ENCODE assay signal across 33 cellular contexts in genomic region chr13:28001049-28001448, GRCh38. TPM values are rescaled to one million over a fixed set of nuclear protein-coding genes. Genes with fewer than 3 reads are reported as not detected.
"Had no signal": no experiment of that assay in that cellular context is flagged by ENCODE, and none has a peak within 500 bp of the region (broad histone marks: within the 10 kb centered on the region; RNA-seq: fewer than 3 reads in every experiment).

No MANE protein-coding gene starts in this region.

- DNase-seq: activated CD4-positive, alpha-beta T cell treated with anti-CD3 and anti-CD28 coated beads, Interleukin-2, amount 10 ng/mL, durations not matched to agents 24 days and 14 days; activated CD4-positive, alpha-beta T cell treated with anti-CD3 and anti-CD28 coated beads, Interleukin-2, amount 50 U/mL, for 4 hours; activated CD8-positive, alpha-beta T cell treated with anti-CD3 and anti-CD28 coated beads for 36 hours; activated gamma-delta T cell; activated naive CD4-positive, alpha-beta T cell treated with Interleukin-2 at 50 U/mL for 16 hours; activated naive CD8-positive, alpha-beta T cell treated with anti-CD3 and anti-CD28 coated beads, Interleukin-2, amount 10 ng/mL, durations not matched to agents 7 days and 5 days; activated T-cell treated with anti-CD3 and anti-CD28 coated beads, Interleukin-2, amount 50 U/mL, for 1 hour; body of pancreas; Kasumi-1; NCI-H1092 treated with DMSO at 0.1 percent for 48 hours; NCI-H1417; NCI-H146; NCI-H187 treated with DMSO at 0.1 percent for 48 hours; NCI-H2081; NCI-H2171 treated with DMSO at 0.1 percent for 48 hours; NCI-H2227 treated with DMSO at 0.1 percent for 48 hours; NCI-H446; NCI-H510A treated with DMSO at 0.1 percent for 48 hours; NCI-H774; PC-3; Peyer's patch; RPMI8226; SHP77 treated with DMSO at 0.1 percent for 48 hours; SK-N-SH had no signal

- H3K27me3 Mint-ChIP-seq: activated CD4-positive, alpha-beta T cell treated with anti-CD3 and anti-CD28 coated beads, Interleukin-2, amount 10 ng/mL, durations not matched to agents 24 days and 14 days; activated CD8-positive, alpha-beta T cell treated with anti-CD3 and anti-CD28 coated beads for 36 hours; activated naive CD4-positive, alpha-beta T cell treated with anti-CD3 and anti-CD28 coated beads, Interleukin-2, amount 50 U/mL, for 24 hours; activated naive CD8-positive, alpha-beta T cell treated with anti-CD3 and anti-CD28 coated beads, Interleukin-2, amount 10 ng/mL, durations not matched to agents 7 days and 5 days had no signal

- H3K4me1 ChIP-seq: Peyer's patch, SJSA1 had no signal

- H3K9me2 ChIP-seq: SK-N-SH had no signal

- H3K36me3 Mint-ChIP-seq: activated naive CD4-positive, alpha-beta T cell treated with anti-CD3 and anti-CD28 coated beads, Interleukin-2, amount 50 U/mL, for 24 hours; activated naive CD8-positive, alpha-beta T cell treated with anti-CD3 and anti-CD28 coated beads, Interleukin-2, amount 10 ng/mL, durations not matched to agents 7 days and 5 days had no signal

- H3K4me2 ChIP-seq: SK-N-SH had no signal

- H3K4me1 Mint-ChIP-seq: activated CD4-positive, alpha-beta T cell treated with anti-CD3 and anti-CD28 coated beads, Interleukin-2, amount 10 ng/mL, durations not matched to agents 24 days and 14 days; activated naive CD8-positive, alpha-beta T cell treated with anti-CD3 and anti-CD28 coated beads, Interleukin-2, amount 10 ng/mL, durations not matched to agents 7 days and 5 days had no signal

- H3K9ac ChIP-seq: SK-N-SH had no signal

- H3K4me3 Mint-ChIP-seq: activated CD4-positive, alpha-beta T cell treated with anti-CD3 and anti-CD28 coated beads, Interleukin-2, amount 10 ng/mL, durations not matched to agents 24 days and 14 days; activated CD8-positive, alpha-beta T cell treated with anti-CD3 and anti-CD28 coated beads for 36 hours; activated naive CD4-positive, alpha-beta T cell treated with anti-CD3 and anti-CD28 coated beads, Interleukin-2, amount 50 U/mL, for 24 hours; activated naive CD8-positive, alpha-beta T cell treated with anti-CD3 and anti-CD28 coated beads, Interleukin-2, amount 10 ng/mL, durations not matched to agents 7 days and 5 days; T-helper 1 cell treated with Interleukin-12 subunit alpha and Interleukin-12 subunit beta and Interleukin-4 antibody, amounts not matched to agents 30 μg/mL and 1 μg/mL, for 36 hours; T-helper 2 cell treated with Interferon-gamma antibody and Interleukin-4, amounts not matched to agents 5 μg/mL and 100 μg/mL, for 36 hours had no signal

- H3K27me3 ChIP-seq: body of pancreas, Peyer's patch, SJSA1 had no signal

- H3K36me3 ChIP-seq: Peyer's patch, SJSA1 had no signal

- H3K27ac Mint-ChIP-seq: activated CD4-positive, alpha-beta T cell treated with anti-CD3 and anti-CD28 coated beads, Interleukin-2, amount 10 ng/mL, durations not matched to agents 24 days and 14 days; activated CD8-positive, alpha-beta T cell treated with anti-CD3 and anti-CD28 coated beads for 36 hours; activated naive CD4-positive, alpha-beta T cell treated with anti-CD3 and anti-CD28 coated beads, Interleukin-2, amount 50 U/mL, for 24 hours; activated naive CD8-positive, alpha-beta T cell treated with anti-CD3 and anti-CD28 coated beads, Interleukin-2, amount 10 ng/mL, durations not matched to agents 7 days and 5 days; activated T-helper 2 cell treated with anti-CD3 and anti-CD28 coated beads, Interferon-gamma antibody, Interleukin-2, Interleukin-4, amounts not matched to agents 10 μg/mL and 5 μg/mL and 100 μg/mL, durations not matched to agents 14 hours and 24 hours and 36 hours; T-helper 1 cell treated with Interleukin-12 subunit alpha and Interleukin-12 subunit beta and Interleukin-4 antibody, amounts not matched to agents 30 μg/mL and 1 μg/mL, for 36 hours; T-helper 2 cell treated with Interferon-gamma antibody and Interleukin-4, amounts not matched to agents 5 μg/mL and 100 μg/mL, for 36 hours had no signal

- H3K9me3 Mint-ChIP-seq: activated CD4-positive, alpha-beta T cell treated with anti-CD3 and anti-CD28 coated beads, Interleukin-2, amount 10 ng/mL, durations not matched to agents 24 days and 14 days; activated CD8-positive, alpha-beta T cell treated with anti-CD3 and anti-CD28 coated beads for 36 hours; activated naive CD4-positive, alpha-beta T cell treated with anti-CD3 and anti-CD28 coated beads, Interleukin-2, amount 50 U/mL, for 24 hours; activated naive CD8-positive, alpha-beta T cell treated with anti-CD3 and anti-CD28 coated beads, Interleukin-2, amount 10 ng/mL, durations not matched to agents 7 days and 5 days; activated T-helper 2 cell treated with anti-CD3 and anti-CD28 coated beads, Interferon-gamma antibody, Interleukin-2, Interleukin-4, amounts not matched to agents 10 μg/mL and 5 μg/mL and 100 μg/mL, durations not matched to agents 14 hours and 24 hours and 36 hours; T-helper 1 cell treated with Interleukin-12 subunit alpha and Interleukin-12 subunit beta and Interleukin-4 antibody, amounts not matched to agents 30 μg/mL and 1 μg/mL, for 36 hours; T-helper 2 cell treated with Interferon-gamma antibody and Interleukin-4, amounts not matched to agents 5 μg/mL and 100 μg/mL, for 36 hours had no signal

- H3K4me3 ChIP-seq: body of pancreas, Peyer's patch, SJSA1 had no signal

- H3K27ac ChIP-seq: body of pancreas, Peyer's patch, SJSA1 had no signal

- FAIRE-seq: astrocyte, bronchial epithelial cell, TTC549 had no signal

- ATAC-seq: activated CD8-positive, alpha-beta T cell treated with anti-CD3 and anti-CD28 coated beads for 36 hours; body of pancreas; PC-3 had no signal

- H3K9me3 ChIP-seq: body of pancreas, Peyer's patch, SJSA1, SK-N-SH had no signal

RNA-seq across cellular contexts. Expression of gene URAD, which starts 12.6 kb away (rescaled TPM):
- total RNA-seq: activated CD4-positive, alpha-beta T cell treated with anti-CD3 and anti-CD28 coated beads, Interleukin-2, amount 10 ng/mL, durations not matched to agents 24 days and 14 days; activated CD8-positive, alpha-beta memory T cell treated with anti-CD3 and anti-CD28 coated beads for 36 hours; activated CD8-positive, alpha-beta T cell treated with anti-CD3 and anti-CD28 coated beads for 36 hours; activated naive CD8-positive, alpha-beta T cell treated with anti-CD3 and anti-CD28 coated beads, Interleukin-2, amount 10 ng/mL, durations not matched to agents 7 days and 5 days; activated T-helper 2 cell treated with anti-CD3 and anti-CD28 coated beads, Interferon-gamma antibody, Interleukin-2, Interleukin-4, amounts not matched to agents 10 μg/mL and 5 μg/mL and 100 μg/mL, durations not matched to agents 14 hours and 24 hours and 36 hours; astrocyte; body of pancreas; bronchial epithelial cell; PC-3; SJSA1 had no signal
- polyA plus RNA-seq: SK-N-SH had no signal

RNA-seq across cellular contexts. Expression of gene CDX2, which starts 31.9 kb away (rescaled TPM):
- total RNA-seq: activated CD4-positive, alpha-beta T cell treated with anti-CD3 and anti-CD28 coated beads, Interleukin-2, amount 10 ng/mL, durations not matched to agents 24 days and 14 days; activated CD8-positive, alpha-beta memory T cell treated with anti-CD3 and anti-CD28 coated beads for 36 hours; activated CD8-positive, alpha-beta T cell treated with anti-CD3 and anti-CD28 coated beads for 36 hours; activated naive CD8-positive, alpha-beta T cell treated with anti-CD3 and anti-CD28 coated beads, Interleukin-2, amount 10 ng/mL, durations not matched to agents 7 days and 5 days; activated T-helper 2 cell treated with anti-CD3 and anti-CD28 coated beads, Interferon-gamma antibody, Interleukin-2, Interleukin-4, amounts not matched to agents 10 μg/mL and 5 μg/mL and 100 μg/mL, durations not matched to agents 14 hours and 24 hours and 36 hours; astrocyte; bronchial epithelial cell; SJSA1 had no signal
- polyA plus RNA-seq: SK-N-SH had no signal
